ENCODE assay signal across 22 cellular contexts in genomic region chr12:3421599-3421998, GRCh38.
"Had no signal": no experiment of that assay in that cellular context is flagged by ENCODE, and none has a peak within 500 bp of the region (broad histone marks: within the 10 kb centered on the region; RNA-seq: fewer than 3 reads in every experiment).

No MANE protein-coding gene starts in this region.

- H3K9me3 ChIP-seq: prostate gland, suprapubic skin had no signal

- ATAC-seq: activated T-cell treated with anti-CD3 and anti-CD28 coated beads, Interleukin-2, amount 50 U/mL, for 4 hours; naive thymus-derived CD4-positive, alpha-beta T cell; stimulated activated naive CD8-positive, alpha-beta T cell treated with anti-CD3 and anti-CD28 coated beads, Interleukin-15, amount 100 ng/mL, for 72 hours had no signal

- H3K27ac ChIP-seq: brain microvascular endothelial cell, epithelial cell of prostate, prostate gland, suprapubic skin had no signal

- H3K36me3 ChIP-seq: brain microvascular endothelial cell, prostate gland, suprapubic skin had no signal

- H3K4me3 ChIP-seq: dorsolateral prefrontal cortex, prostate gland, suprapubic skin had no signal

- DNase-seq: activated CD4-positive, alpha-beta T cell treated with anti-CD3 and anti-CD28 coated beads, Interleukin-2, amount 10 ng/mL, durations not matched to agents 7 days and 5 days; activated CD8-positive, alpha-beta memory T cell treated with anti-CD3 and anti-CD28 coated beads, Interleukin-2, amount 50 U/mL, for 4 hours; activated effector memory CD4-positive, alpha-beta T cell treated with anti-CD3 and anti-CD28 coated beads, Interleukin-2, amount 50 U/mL, for 16 hours; activated naive CD4-positive, alpha-beta T cell treated with anti-CD3 and anti-CD28 coated beads, Interleukin-2, amount 50 U/mL, for 16 hours; activated T-cell treated with anti-CD3 and anti-CD28 coated beads, Interleukin-2, amount 50 U/mL, for 4 hours; aorta; brain microvascular endothelial cell; central memory CD4-positive, alpha-beta T cell; dorsolateral prefrontal cortex; foreskin melanocyte; glutamatergic neuron; mesenchymal stem cell; naive thymus-derived CD4-positive, alpha-beta T cell; right cardiac atrium; stimulated activated CD4-positive, alpha-beta T cell treated with anti-CD3 and anti-CD28 coated beads, Interleukin-2, amount 100 ng/mL, for 24 hours; stimulated activated naive CD8-positive, alpha-beta T cell treated with anti-CD3 and anti-CD28 coated beads, Interleukin-15, amount 100 ng/mL, for 72 hours; T-helper 1 cell; T-helper 9 cell; trophoblast cell had no signal

- H3K4me1 ChIP-seq: prostate gland, suprapubic skin had no signal
